26 cellular contexts compared by ENCODE assay signal in the genomic region with DNA sequence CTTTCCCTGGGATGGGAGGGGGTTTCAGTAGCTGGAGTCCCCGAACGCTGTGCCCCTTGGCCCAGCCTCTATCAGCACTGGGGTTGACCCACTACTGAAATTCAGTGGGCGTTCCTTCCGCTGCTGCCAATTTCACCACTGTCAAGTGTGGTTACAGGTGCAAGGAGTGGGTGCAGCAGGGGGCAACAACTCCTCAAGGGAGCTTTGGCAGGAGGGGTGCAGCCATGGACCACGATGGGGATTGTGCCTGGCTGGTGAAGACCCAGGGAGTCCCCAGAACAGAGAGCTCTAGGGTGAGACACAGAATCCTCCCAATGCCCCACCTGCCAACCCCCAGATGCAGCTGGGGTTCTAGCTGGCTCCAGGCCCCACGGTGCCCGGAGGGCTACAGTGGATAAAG.
"Had no signal": no experiment of that assay in that cellular context is flagged by ENCODE, and none has a peak within 500 bp of the region (broad histone marks: within the 10 kb centered on the region; RNA-seq: fewer than 3 reads in every experiment).

No MANE protein-coding gene starts in this region.

- H3K9ac ChIP-seq: neural progenitor cell, parathyroid adenoma had no signal

- H3K27ac ChIP-seq: neural progenitor cell, neutrophil, ovary, parathyroid adenoma, prostate gland, right lobe of liver, sigmoid colon, stomach, thoracic aorta, thyroid gland, tibial nerve, upper lobe of left lung, vagina had no signal

- H2AFZ ChIP-seq: neural progenitor cell, parathyroid adenoma had no signal

- H3K36me3 ChIP-seq: neural progenitor cell, neutrophil, ovary, prostate gland, right lobe of liver, sigmoid colon, stomach, thoracic aorta, thyroid gland, tibial nerve, upper lobe of left lung, vagina had no signal

- H3K79me2 ChIP-seq: parathyroid adenoma had no signal

- H3K4me1 ChIP-seq: parathyroid adenoma had no signal

- ATAC-seq: naive thymus-derived CD4-positive, alpha-beta T cell; natural killer cell; right cardiac atrium; right lobe of liver; stimulated activated effector memory CD8-positive, alpha-beta T cell treated with anti-CD3 and anti-CD28 coated beads, Interleukin-12 subunit alpha, Interleukin-12 subunit beta, amount 100 ng/mL, for 72 hours; stimulated activated naive B cell treated with anti-CD40 and anti-IgM and Interleukin-4, amounts not matched to agents 10 μg/mL and 1 μg/mL and 100 μg/mL, for 72 hours had no signal

- H3K4me3 ChIP-seq: neural progenitor cell, ovary, prostate gland, right lobe of liver, sigmoid colon, stomach, thoracic aorta, thyroid gland, tibial nerve, upper lobe of left lung, vagina had no signal

- DNase-seq: naive thymus-derived CD4-positive, alpha-beta T cell; natural killer cell; nucleus accumbens; ovary; right cardiac atrium; sigmoid colon; small intestine; stimulated activated CD4-positive, alpha-beta T cell treated with anti-CD3 and anti-CD28 coated beads, Interleukin-15, amount 100 ng/mL, for 24 hours; stimulated activated CD4-positive, alpha-beta T cell treated with anti-CD3 and anti-CD28 coated beads, Interleukin-2, amount 100 ng/mL, for 24 hours; stimulated activated CD4-positive, alpha-beta T cell treated with anti-CD3 and anti-CD28 coated beads, Interleukin-2, amount 100 ng/mL, for 48 hours; stimulated activated CD4-positive, alpha-beta T cell treated with anti-CD3 and anti-CD28 coated beads, Interleukin-4, amount 100 ng/mL, for 24 hours; stimulated activated naive B cell treated with anti-CD40 and anti-IgM and Interleukin-4, amounts not matched to agents 10 μg/mL and 1 μg/mL and 100 μg/mL, for 72 hours; stimulated activated naive CD4-positive, alpha-beta T cell treated with Interleukin-2 at 50 U/mL for 16 hours; stomach; thyroid gland; trophoblast cell; upper lobe of left lung had no signal

- H3K9me3 ChIP-seq: neutrophil, ovary, prostate gland, right lobe of liver, sigmoid colon, stomach, thoracic aorta, thyroid gland, tibial nerve, upper lobe of left lung, vagina had no signal

- H3K27me3 ChIP-seq: neural progenitor cell, ovary, right lobe of liver, sigmoid colon, stomach, thyroid gland, tibial nerve, upper lobe of left lung, vagina had no signal

- H3K4me2 ChIP-seq: neural progenitor cell had no signal

- FAIRE-seq: small intestine had no signal
